8 cellular contexts compared by ENCODE assay signal in the genomic region with DNA sequence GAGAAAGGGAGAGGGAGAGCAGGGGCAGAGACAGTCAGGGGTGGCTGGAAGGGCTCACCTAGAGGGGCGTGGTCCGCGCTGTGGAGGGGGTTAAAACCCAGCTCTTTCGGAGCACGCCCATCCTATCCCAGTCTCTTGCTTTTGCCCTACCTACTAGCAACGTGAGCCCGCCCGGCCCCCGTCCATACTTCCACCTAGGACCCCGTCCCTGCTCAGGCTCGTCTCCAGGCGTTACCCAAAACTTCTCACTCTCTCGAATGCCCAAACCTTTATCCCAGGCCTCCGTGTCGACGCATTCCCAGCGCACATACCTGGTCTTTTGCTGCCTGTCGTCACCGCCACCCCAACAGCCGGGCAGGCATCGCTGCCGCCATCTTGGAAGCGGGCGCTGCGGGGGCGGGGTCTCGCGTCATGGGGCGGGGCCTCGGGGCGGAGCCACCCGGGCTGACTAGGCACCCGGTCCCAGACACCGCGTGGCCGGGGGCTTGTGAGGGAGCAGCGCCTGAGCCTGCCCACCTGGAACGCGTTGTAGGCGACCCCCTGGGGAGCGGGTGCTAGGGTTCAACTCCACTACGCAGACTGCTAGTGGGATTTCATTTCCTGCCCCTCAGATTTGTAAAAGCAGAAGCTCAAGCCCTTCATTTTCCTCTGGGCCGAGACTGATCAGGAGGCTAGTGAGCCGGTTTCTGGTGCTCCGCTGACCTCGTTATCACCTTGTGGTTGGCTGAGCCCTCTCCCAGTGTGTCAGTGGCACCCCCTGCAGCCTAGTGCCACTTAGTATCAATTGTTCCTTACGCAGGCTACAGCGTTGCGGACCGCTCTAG. TPM values are rescaled to one million over a fixed set of nuclear protein-coding genes. Genes with fewer than 3 reads are reported as not detected.
A peak's percentile ranks its signal among the peaks of the same experiment; 100 is the strongest.
DNase-seq lines count a peak whose midpoint lies in the region; ATAC-seq, FAIRE-seq and TF ChIP-seq lines count a peak whose summit lies in the region.

TSS of gene B4GALT3 (minus strand) at position 396 of the 824 bp plus-strand sequence. CDS start 1,447 bp downstream, outside the sequence.

- peak within 1 kb of the TSS; percentile 99 for H3K4me2 ChIP-seq in keratinocyte (ENCODE audit: control insufficient read depth, extremely low read depth, insufficient read depth, low read depth, low read length)

- peaks cover 20% of the 10 kb centered on the region for H3K4me1 ChIP-seq in keratinocyte (ENCODE audit: control insufficient read depth, extremely low read depth, insufficient read depth, low read length)

- H3K4me3 ChIP-seq in AG10803 (ENCODE audit: low read length) (peak within 1 kb of the TSS; percentile 98), keratinocyte (ENCODE audit: control insufficient read depth in 2 of 3, extremely low read depth in 1 of 3, insufficient read depth in 2 of 3, low read depth in 1 of 3, low read length in 3 of 3) (peak within 1 kb of the TSS; percentile 87 to 93 (median 93))

- no peaks in the 10 kb centered on the region for H3K9me3 Mint-ChIP-seq in central memory CD8-positive, alpha-beta T cell

- H3K9ac ChIP-seq in keratinocyte (ENCODE audit: control insufficient read depth, extremely low read depth, insufficient read depth, low read length), result peak within 1 kb of the TSS; percentile 95

- peaks cover 82% of the 10 kb centered on the region for H3K4me1 Mint-ChIP-seq in central memory CD8-positive, alpha-beta T cell

- H2AFZ ChIP-seq in keratinocyte (ENCODE audit: control insufficient read depth, low read length), result peak within 1 kb of the TSS; percentile 100

- H3K79me2 ChIP-seq in keratinocyte (ENCODE audit: control insufficient read depth, insufficient read depth, low read length), result peaks cover 16% of the 10 kb centered on the region

- H3K36me3 Mint-ChIP-seq in central memory CD8-positive, alpha-beta T cell (ENCODE audit: insufficient read depth), result peaks cover 42% of the 10 kb centered on the region

- no peaks in the 10 kb centered on the region for H3K9me1 ChIP-seq in keratinocyte (ENCODE audit: control insufficient read depth, extremely low read depth, insufficient read depth, low read length)

- H3K27ac ChIP-seq in keratinocyte (ENCODE audit: control insufficient read depth, insufficient read depth, low read length), result peak within 1 kb of the TSS; percentile 92

- peak within 1 kb of the TSS; percentile 97 for H3K4me3 Mint-ChIP-seq in central memory CD8-positive, alpha-beta T cell

- peaks cover 12 to 19% of the 10 kb centered on the region in 2 experiments for H3K36me3 ChIP-seq in keratinocyte (ENCODE audit: control insufficient read depth in 2 of 2, extremely low read depth in 1 of 2, insufficient read depth in 2 of 2, low read length in 2 of 2)

- no peaks in the 10 kb centered on the region for H3K27me3 Mint-ChIP-seq in central memory CD8-positive, alpha-beta T cell

- dilution Hi-C loops in keratinocyte (cut with MboI; ENCODE audit: extremely low pct_ligation_motif_present, low sequenced_read_pairs), result no loop called here

- TF ChIP-seq CTCF in AG10803 (conservative IDR thresholded peaks at IDR 0.05; ENCODE audit: low read length), result 0 out of 2 replicates have a peak, but pooled peaks have one; percentile 5
- peak in 1 of 3 experiments; percentile 17 for TF ChIP-seq CTCF in keratinocyte (optimal IDR thresholded peaks at IDR 0.05 in 1 of 3, IDR thresholded peaks at IDR 0.05 in 1 of 3, conservative IDR thresholded peaks at IDR 0.05 in 1 of 3; ENCODE audit: extremely low read depth in 1 of 3, insufficient read depth in 2 of 3, low read length in 3 of 3)

- no peaks in the 10 kb centered on the region for H4K20me1 ChIP-seq in keratinocyte (ENCODE audit: control insufficient read depth, extremely low read depth, insufficient read depth, low read length)

- peak; percentile 84 for ATAC-seq in GM19035 (IDR thresholded peaks at IDR 0.05; ENCODE audit: unreplicated experiment)
- peak; percentile 82 for ATAC-seq in HG03280 (IDR thresholded peaks at IDR 0.05; ENCODE audit: unreplicated experiment)
- ATAC-seq in central memory CD8-positive, alpha-beta T cell (replicated peaks; ENCODE audit: extremely low read depth, poor library complexity, severe bottlenecking), result peak; percentile 84

- no peak for FAIRE-seq in keratinocyte (lab: Jason Lieb, UNC)

- DNase-seq in AG10803 (ENCODE audit: low read depth) (peak; percentile 61), NCI-H460 (ENCODE audit: extremely low read depth, low read depth) (peak; percentile 80), keratinocyte (ENCODE audit: low read depth, low spot score) (no peak)
- DNase-seq in activated CD4-positive, alpha-beta T cell treated with anti-CD3 and anti-CD28 coated beads for 1 hour, result peak; percentile 90
- peak; percentile 88 to 95 for DNase-seq in central memory CD8-positive, alpha-beta T cell (ENCODE audit: low spot score in 2 of 2)
- peak; percentile 90 to 99 (median 95) for DNase-seq in stimulated activated CD4-positive, alpha-beta T cell treated with anti-CD3 and anti-CD28 coated beads, Interleukin-12 subunit alpha, Interleukin-12 subunit beta, amount 100 ng/mL, for 48 hours (ENCODE audit: low read depth in 2 of 3, low spot score in 1 of 3)

- H3K9me3 ChIP-seq in keratinocyte (ENCODE audit: control insufficient read depth, low read depth, low read length), result no peaks in the 10 kb centered on the region

- H3K27ac Mint-ChIP-seq in central memory CD8-positive, alpha-beta T cell (ENCODE audit: low read depth), result peak within 1 kb of the TSS; percentile 97

- no peaks in the 10 kb centered on the region for H3K27me3 ChIP-seq in keratinocyte (ENCODE audit: control insufficient read depth, extremely low read depth, insufficient read depth, low read length)

RNA-seq across cellular contexts. Expression of gene B4GALT3, which starts in this region (rescaled TPM):
- total RNA-seq in NCI-H460 (2014; rRNA removed; shearing (Covaris generic)), result 68.2 and 73.4 TPM in 2 replicates
- polyA plus RNA-seq in NCI-H460 (2014; cell fraction: nucleus; rRNA removed), result 85.7 and 141 TPM in 2 replicates
- polyA plus RNA-seq in keratinocyte, result 19.1 to 24.8 TPM (median 21.1 TPM) in 3 replicates
- 15.5 TPM for polyA plus RNA-seq in keratinocyte (2011; ENCODE audit: low read depth)
- polyA plus RNA-seq in keratinocyte (2011; cell fraction: cytosol; rRNA removed), result 17.5 and 22.2 TPM in 2 replicates
- 34.4 and 45.3 TPM in 2 replicates for polyA plus RNA-seq in keratinocyte (2011; cell fraction: nucleus; rRNA removed)
- polyA plus RNA-seq in keratinocyte (2012; ENCODE audit: low replicate concordance), result 18.6 and 30.6 TPM in 2 replicates
- 9.5 to 29.2 TPM (median 17.0 TPM) in 3 replicates for polyA minus RNA-seq in keratinocyte
- polyA minus RNA-seq in keratinocyte (2011; cell fraction: cytosol; rRNA and poly(A)+ RNA removed), result 22.1 TPM
- polyA minus RNA-seq in keratinocyte (2011; cell fraction: nucleus; rRNA and poly(A)+ RNA removed), result 8.0 and 9.4 TPM in 2 replicates
